ENCODE assay signal across 14 cellular contexts in the genomic region with DNA sequence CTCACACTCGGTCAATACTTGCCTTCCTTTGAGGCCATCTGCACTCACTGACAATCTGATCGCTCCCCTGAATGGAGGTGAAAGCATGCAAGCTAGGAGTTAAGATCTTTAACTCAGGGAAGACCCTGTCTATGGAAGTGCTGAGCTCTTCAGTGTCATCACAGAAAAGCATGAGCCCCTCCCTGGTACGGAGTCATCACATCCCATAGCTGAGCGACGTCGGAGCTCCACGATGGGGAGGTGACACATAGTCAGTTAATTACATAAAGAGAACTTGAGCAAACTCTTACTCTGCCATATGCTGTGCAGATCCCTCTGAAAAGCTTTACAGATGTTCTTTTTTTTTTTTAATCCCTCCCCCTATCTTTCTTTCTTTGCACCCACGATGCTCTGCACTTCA.
DNase-seq lines count a peak whose midpoint lies in the region; ATAC-seq lines count a peak whose summit lies in the region.
"Had no signal": no experiment of that assay in that cellular context is flagged by ENCODE, and none has a peak within 500 bp of the region (broad histone marks: within the 10 kb centered on the region; RNA-seq: fewer than 3 reads in every experiment).

No MANE protein-coding gene starts in this region.

- ATAC-seq in GM18498 (IDR thresholded peaks at IDR 0.05; ENCODE audit: unreplicated experiment) = no peak
- no peak for ATAC-seq in GM21786 (IDR thresholded peaks at IDR 0.05; ENCODE audit: unreplicated experiment)
- ATAC-seq: A549 had no signal

- peak; percentile 32 for DNase-seq in SHP77 treated with DMSO at 0.1 percent for 48 hours (lab: John Stamatoyannopoulos, UW)
- no peak for DNase-seq in SHP77 (lab: John Stamatoyannopoulos, UW)
- peak; percentile 75 for DNase-seq in NCI-H524 treated with DMSO at 0.1 percent for 48 hours (lab: John Stamatoyannopoulos, UW)
- DNase-seq in inferior parietal cortex (ENCODE audit: extremely low spot score) = peak; percentile 36
- no peak for DNase-seq in activated CD4-positive, alpha-beta T cell treated with anti-CD3 and anti-CD28 coated beads for 1 hour
- DNase-seq: BE2C; CD4-positive, alpha-beta memory T cell; GF-D8; GM23248; H7; IMR-90 had no signal

Comparison
In these comparisons a context has a peak if more than half of its experiments do, and no peak if none do; other contexts are left out.
1. DNase-seq: peak in SHP77 treated with DMSO at 0.1 percent for 48 hours (single experiment), NCI-H524 treated with DMSO at 0.1 percent for 48 hours (single experiment) and inferior parietal cortex (single experiment); none in SHP77 (0 of 2) and activated CD4-positive, alpha-beta T cell treated with anti-CD3 and anti-CD28 coated beads for 1 hour (single experiment).